In the genomic region with DNA sequence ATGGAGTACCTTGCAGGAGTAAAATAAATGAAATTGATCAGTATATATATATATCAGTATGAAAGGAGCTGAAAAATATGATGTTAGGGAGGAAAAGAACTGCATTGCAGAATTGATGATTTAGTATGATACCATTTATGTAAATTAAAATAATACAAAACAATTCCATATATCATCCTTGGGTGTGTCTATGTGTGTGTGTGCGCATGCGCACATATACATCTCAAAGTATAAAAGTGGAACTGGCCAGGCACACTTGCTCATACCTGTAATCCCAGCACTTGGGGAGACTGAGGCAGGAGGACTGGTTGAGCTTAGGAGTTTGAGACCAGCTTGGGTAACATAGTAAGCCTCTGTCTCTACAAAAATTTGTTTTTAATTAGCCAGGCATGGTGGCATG, we compare ENCODE assay signal across 39 cellular contexts. TPM values are rescaled to one million over a fixed set of nuclear protein-coding genes. Genes with fewer than 3 reads are reported as not detected.
"Had no signal": no experiment of that assay in that cellular context is flagged by ENCODE, and none has a peak within 500 bp of the region (broad histone marks: within the 10 kb centered on the region; RNA-seq: fewer than 3 reads in every experiment).

No MANE protein-coding gene starts in this region.

- H3K27me3 Mint-ChIP-seq: activated naive CD8-positive, alpha-beta T cell treated with anti-CD3 and anti-CD28 coated beads for 36 hours; activated T-cell treated with anti-CD3 and anti-CD28 coated beads, Interleukin-2, amount 50 U/mL, for 24 hours; brain had no signal

- ATAC-seq: activated naive CD4-positive, alpha-beta T cell treated with anti-CD3 and anti-CD28 coated beads, Interleukin-2, amount 50 U/mL, for 72 hours; activated naive CD8-positive, alpha-beta T cell treated with anti-CD3 and anti-CD28 coated beads, Interleukin-2, amount 50 U/mL, for 24 hours; activated T-cell treated with anti-CD3 and anti-CD28 coated beads, Interleukin-2, amount 50 U/mL, for 4 hours; activated T-cell treated with anti-CD3 and anti-CD28 coated beads, Interleukin-2, amount 50 U/mL, for 72 hours; activated T-helper 17 cell treated with anti-CD3 and anti-CD28 coated beads, Interleukin-2, amount 50 U/mL, for 72 hours; body of pancreas had no signal

- DNase-seq: activated effector memory CD4-positive, alpha-beta T cell treated with Interleukin-2 at 50 U/mL for 16 hours; activated gamma-delta T cell; activated gamma-delta T cell treated with Interleukin-2 at 50 U/mL for 16 hours; activated naive CD4-positive, alpha-beta T cell; activated naive CD4-positive, alpha-beta T cell treated with anti-CD3 and anti-CD28 coated beads for 36 hours; activated naive CD4-positive, alpha-beta T cell treated with anti-CD3 and anti-CD28 coated beads, Interleukin-2, amount 10 ng/mL, durations not matched to agents 7 days and 5 days; activated naive CD4-positive, alpha-beta T cell treated with anti-CD3 and anti-CD28 coated beads, Interleukin-2, amount 50 U/mL, for 16 hours; activated naive CD4-positive, alpha-beta T cell treated with Interleukin-2 at 50 U/mL for 16 hours; activated naive CD8-positive, alpha-beta T cell treated with anti-CD3 and anti-CD28 coated beads for 36 hours; activated naive CD8-positive, alpha-beta T cell treated with anti-CD3 and anti-CD28 coated beads, Interleukin-2, amount 10 ng/mL, durations not matched to agents 7 days and 5 days; activated naive CD8-positive, alpha-beta T cell treated with anti-CD3 and anti-CD28 coated beads, Interleukin-2, amount 50 U/mL, for 24 hours; activated T-cell treated with anti-CD3 and anti-CD28 coated beads, Interleukin-2, amount 50 U/mL, for 1 hour; activated T-cell treated with anti-CD3 and anti-CD28 coated beads, Interleukin-2, amount 50 U/mL, for 24 hours; activated T-cell treated with anti-CD3 and anti-CD28 coated beads, Interleukin-2, amount 50 U/mL, for 4 hours; activated T-cell treated with anti-CD3 and anti-CD28 coated beads, Interleukin-2, amount 50 U/mL, for 48 hours; activated T-cell treated with anti-CD3 and anti-CD28 coated beads, Interleukin-2, amount 50 U/mL, for 72 hours; adrenal gland; amniotic stem cell; amygdala; anterior cingulate cortex; aorta; body of pancreas; brain microvascular endothelial cell; caudate nucleus; central memory CD4-positive, alpha-beta T cell; cerebellar nuclear complex had no signal

- H3K9me3 Mint-ChIP-seq: activated naive CD4-positive, alpha-beta T cell treated with anti-CD3 and anti-CD28 coated beads for 36 hours; activated naive CD4-positive, alpha-beta T cell treated with anti-CD3 and anti-CD28 coated beads, Interleukin-2, amount 10 ng/mL, durations not matched to agents 7 days and 5 days; activated naive CD4-positive, alpha-beta T cell treated with anti-CD3 and anti-CD28 coated beads, Interleukin-2, amount 50 U/mL, for 24 hours; activated naive CD8-positive, alpha-beta T cell treated with anti-CD3 and anti-CD28 coated beads for 36 hours; activated naive CD8-positive, alpha-beta T cell treated with anti-CD3 and anti-CD28 coated beads, Interleukin-2, amount 10 ng/mL, durations not matched to agents 7 days and 5 days; activated T-cell treated with anti-CD3 and anti-CD28 coated beads, Interleukin-2, amount 50 U/mL, for 24 hours; activated T-cell treated with anti-CD3 and anti-CD28 coated beads, Interleukin-2, amount 50 U/mL, for 4 hours; activated T-helper 1 cell treated with anti-CD3 and anti-CD28 coated beads, Interleukin-12 subunit alpha, Interleukin-12 subunit beta, Interleukin-2, Interleukin-4 antibody, amounts not matched to agents 30 ng/mL and 10 ng/mL and 1 ng/mL, durations not matched to agents 14 hours and 24 hours and 36 hours; activated T-helper 17 cell treated with anti-CD3 and anti-CD28 coated beads, Interleukin-2, amount 50 U/mL, for 72 hours; activated T-helper 2 cell treated with anti-CD3 and anti-CD28 coated beads, Interferon-gamma antibody, Interleukin-2, Interleukin-4, amounts not matched to agents 10 μg/mL and 5 μg/mL and 100 μg/mL, durations not matched to agents 14 hours and 24 hours and 36 hours had no signal

- H3K36me3 Mint-ChIP-seq: activated naive CD4-positive, alpha-beta T cell treated with anti-CD3 and anti-CD28 coated beads, Interleukin-2, amount 10 ng/mL, durations not matched to agents 7 days and 5 days; activated naive CD4-positive, alpha-beta T cell treated with anti-CD3 and anti-CD28 coated beads, Interleukin-2, amount 50 U/mL, for 24 hours; activated naive CD4-positive, alpha-beta T cell treated with anti-CD3 and anti-CD28 coated beads, Interleukin-2, amount 50 U/mL, for 72 hours; activated naive CD8-positive, alpha-beta T cell; activated naive CD8-positive, alpha-beta T cell treated with anti-CD3 and anti-CD28 coated beads for 36 hours; activated naive CD8-positive, alpha-beta T cell treated with anti-CD3 and anti-CD28 coated beads, Interleukin-2, amount 10 ng/mL, durations not matched to agents 7 days and 5 days had no signal

- H3K27ac Mint-ChIP-seq: activated naive CD4-positive, alpha-beta T cell treated with anti-CD3 and anti-CD28 coated beads for 36 hours; activated naive CD4-positive, alpha-beta T cell treated with anti-CD3 and anti-CD28 coated beads, Interleukin-2, amount 10 ng/mL, durations not matched to agents 7 days and 5 days; activated naive CD4-positive, alpha-beta T cell treated with anti-CD3 and anti-CD28 coated beads, Interleukin-2, amount 50 U/mL, for 72 hours; activated naive CD8-positive, alpha-beta T cell; activated naive CD8-positive, alpha-beta T cell treated with anti-CD3 and anti-CD28 coated beads for 36 hours; activated naive CD8-positive, alpha-beta T cell treated with anti-CD3 and anti-CD28 coated beads, Interleukin-2, amount 10 ng/mL, durations not matched to agents 7 days and 5 days; activated naive CD8-positive, alpha-beta T cell treated with anti-CD3 and anti-CD28 coated beads, Interleukin-2, amount 50 U/mL, for 24 hours; activated T-cell treated with anti-CD3 and anti-CD28 coated beads, Interleukin-2, amount 50 U/mL, for 24 hours; activated T-cell treated with anti-CD3 and anti-CD28 coated beads, Interleukin-2, amount 50 U/mL, for 72 hours; activated T-helper 1 cell treated with anti-CD3 and anti-CD28 coated beads, Interleukin-12 subunit alpha, Interleukin-12 subunit beta, Interleukin-2, Interleukin-4 antibody, amounts not matched to agents 30 ng/mL and 10 ng/mL and 1 ng/mL, durations not matched to agents 14 hours and 24 hours and 36 hours; activated T-helper 17 cell treated with anti-CD3 and anti-CD28 coated beads, Interleukin-2, amount 50 U/mL, for 72 hours; activated T-helper 2 cell treated with anti-CD3 and anti-CD28 coated beads, Interferon-gamma antibody, Interleukin-2, Interleukin-4, amounts not matched to agents 10 μg/mL and 5 μg/mL and 100 μg/mL, durations not matched to agents 14 hours and 24 hours and 36 hours; brain had no signal

- FAIRE-seq: astrocyte, bronchial epithelial cell had no signal

- H3K27me3 ChIP-seq: adrenal gland, ascending aorta, body of pancreas, brain microvascular endothelial cell, breast epithelium, cardiac muscle cell had no signal

- H3K36me3 ChIP-seq: adrenal gland, ascending aorta, brain microvascular endothelial cell, breast epithelium, cardiac muscle cell had no signal

- H3K4me3 ChIP-seq: adrenal gland, ascending aorta, body of pancreas, breast epithelium, cardiac muscle cell had no signal

- H3K4me1 ChIP-seq: adrenal gland, ascending aorta, body of pancreas, breast epithelium had no signal

- H3K4me3 Mint-ChIP-seq: activated naive CD4-positive, alpha-beta T cell treated with anti-CD3 and anti-CD28 coated beads for 36 hours; activated naive CD4-positive, alpha-beta T cell treated with anti-CD3 and anti-CD28 coated beads, Interleukin-2, amount 10 ng/mL, durations not matched to agents 7 days and 5 days; activated naive CD4-positive, alpha-beta T cell treated with anti-CD3 and anti-CD28 coated beads, Interleukin-2, amount 50 U/mL, for 24 hours; activated naive CD8-positive, alpha-beta T cell; activated naive CD8-positive, alpha-beta T cell treated with anti-CD3 and anti-CD28 coated beads for 36 hours; activated naive CD8-positive, alpha-beta T cell treated with anti-CD3 and anti-CD28 coated beads, Interleukin-2, amount 10 ng/mL, durations not matched to agents 7 days and 5 days; activated naive CD8-positive, alpha-beta T cell treated with anti-CD3 and anti-CD28 coated beads, Interleukin-2, amount 50 U/mL, for 24 hours; activated T-cell treated with anti-CD3 and anti-CD28 coated beads, Interleukin-2, amount 50 U/mL, for 24 hours; activated T-cell treated with anti-CD3 and anti-CD28 coated beads, Interleukin-2, amount 50 U/mL, for 4 hours; activated T-cell treated with anti-CD3 and anti-CD28 coated beads, Interleukin-2, amount 50 U/mL, for 72 hours; activated T-helper 1 cell treated with anti-CD3 and anti-CD28 coated beads, Interleukin-12 subunit alpha, Interleukin-12 subunit beta, Interleukin-2, Interleukin-4 antibody, amounts not matched to agents 30 ng/mL and 10 ng/mL and 1 ng/mL, durations not matched to agents 14 hours and 24 hours and 36 hours; activated T-helper 17 cell treated with anti-CD3 and anti-CD28 coated beads, Interleukin-2, amount 50 U/mL, for 72 hours; brain; central memory CD8-positive, alpha-beta T cell had no signal

- H3K9me3 ChIP-seq: adrenal gland, ascending aorta, body of pancreas, breast epithelium had no signal

- H3K4me1 Mint-ChIP-seq: activated naive CD4-positive, alpha-beta T cell treated with anti-CD3 and anti-CD28 coated beads, Interleukin-2, amount 10 ng/mL, durations not matched to agents 7 days and 5 days; activated naive CD4-positive, alpha-beta T cell treated with anti-CD3 and anti-CD28 coated beads, Interleukin-2, amount 50 U/mL, for 24 hours; activated naive CD8-positive, alpha-beta T cell treated with anti-CD3 and anti-CD28 coated beads for 36 hours; activated naive CD8-positive, alpha-beta T cell treated with anti-CD3 and anti-CD28 coated beads, Interleukin-2, amount 10 ng/mL, durations not matched to agents 7 days and 5 days; activated naive CD8-positive, alpha-beta T cell treated with anti-CD3 and anti-CD28 coated beads, Interleukin-2, amount 50 U/mL, for 24 hours; activated T-helper 17 cell treated with anti-CD3 and anti-CD28 coated beads, Interleukin-2, amount 50 U/mL, for 72 hours; brain; central memory CD8-positive, alpha-beta T cell had no signal

- H3K27ac ChIP-seq: adrenal gland, ascending aorta, body of pancreas, brain microvascular endothelial cell, breast epithelium, cardiac muscle cell had no signal

RNA-seq across cellular contexts. Expression of gene GALNT16, which starts 15.4 kb away (rescaled TPM):
- total RNA-seq: activated naive CD8-positive, alpha-beta T cell treated with anti-CD3 and anti-CD28 coated beads, Interleukin-2, amount 10 ng/mL, durations not matched to agents 7 days and 5 days; bronchial epithelial cell had no signal
